ENCODE assay signal across 23 cellular contexts in genomic region chr22:29877620-29878019, GRCh38. TPM values are rescaled to one million over a fixed set of nuclear protein-coding genes. Genes with fewer than 3 reads are reported as not detected.
DNase-seq lines count a peak whose midpoint lies in the region; ATAC-seq and TF ChIP-seq lines count a peak whose summit lies in the region.
"Had no signal": no experiment of that assay in that cellular context is flagged by ENCODE, and none has a peak within 500 bp of the region (broad histone marks: within the 10 kb centered on the region; RNA-seq: fewer than 3 reads in every experiment).

No MANE protein-coding gene starts in this region.

- DNase-seq in Daoy (ENCODE audit: low read depth) (peak; percentile 53), NB4 (ENCODE audit: low read depth) (peak; percentile 25), choroid plexus epithelial cell (ENCODE audit: low read depth) (peak; percentile 64), myocyte (ENCODE audit: low read depth) (peak; percentile 51), pons (ENCODE audit: low spot score) (no peak), nucleus accumbens (lab: John Stamatoyannopoulos, UW) (no peak), heart left ventricle (no peak)
- DNase-seq in activated CD4-positive, alpha-beta T cell treated with anti-CD3 and anti-CD28 coated beads, Interleukin-2, amount 10 ng/mL, durations not matched to agents 7 days and 5 days: no peak
- DNase-seq: activated T-cell treated with anti-CD3 and anti-CD28 coated beads, Interleukin-2, amount 50 U/mL, for 72 hours; AML-193; head of caudate nucleus; immature natural killer cell; MG63; NCI-H1436 treated with DMSO at 0.1 percent for 48 hours; NCI-H82; OCI-M1; right cardiac atrium; SHP77; stimulated activated naive CD4-positive, alpha-beta T cell; transverse colon had no signal

- peaks cover 24% of the 10 kb centered on the region for H3K27me3 Mint-ChIP-seq in activated CD4-positive, alpha-beta T cell treated with anti-CD3 and anti-CD28 coated beads, Interleukin-2, amount 10 ng/mL, durations not matched to agents 7 days and 5 days
- H3K27me3 Mint-ChIP-seq: activated naive CD4-positive, alpha-beta T cell treated with anti-CD3 and anti-CD28 coated beads, Interleukin-2, amount 50 U/mL, for 24 hours had no signal

- TF ChIP-seq CTCF in NB4 (IDR thresholded peaks at IDR 0.05; ENCODE audit: low read depth, low read length): no peak
- TF ChIP-seq CTCF in choroid plexus epithelial cell (conservative IDR thresholded peaks at IDR 0.05; ENCODE audit: low read depth, low read length): no peak
- no peak for TF ChIP-seq CTCF in heart left ventricle (IDR thresholded peaks at IDR 0.05)

- TF ChIP-seq POLR2A in NB4 (IDR thresholded peaks at IDR 0.05; ENCODE audit: extremely low read depth, insufficient read length) (no peak), heart left ventricle (IDR thresholded peaks at IDR 0.05) (no peak)

- no peak overlapping the region for H3K4me3 Mint-ChIP-seq in activated CD4-positive, alpha-beta T cell treated with anti-CD3 and anti-CD28 coated beads, Interleukin-2, amount 10 ng/mL, durations not matched to agents 7 days and 5 days
- H3K4me3 Mint-ChIP-seq: activated naive CD4-positive, alpha-beta T cell treated with anti-CD3 and anti-CD28 coated beads, Interleukin-2, amount 50 U/mL, for 24 hours; activated T-cell treated with anti-CD3 and anti-CD28 coated beads, Interleukin-2, amount 50 U/mL, for 72 hours; brain; immature natural killer cell; WTC11 had no signal

- WGBS in heart left ventricle, 4 donors: 77 to 82% (median 80%) methylated on average over 2 of the region's 2 CpGs

- ATAC-seq in heart left ventricle: no peak
- ATAC-seq: activated T-cell treated with anti-CD3 and anti-CD28 coated beads, Interleukin-2, amount 50 U/mL, for 72 hours; right cardiac atrium; WTC11 had no signal

- H3K4me3 ChIP-seq in NB4 (ENCODE audit: low read depth, low read length) (no peak overlapping the region), choroid plexus epithelial cell (ENCODE audit: low read depth, low read length) (no peak overlapping the region), heart left ventricle (no peak overlapping the region)
- H3K4me3 ChIP-seq: MG63, transverse colon had no signal

- H3K27ac ChIP-seq in heart left ventricle: no peak overlapping the region
- H3K27ac ChIP-seq: transverse colon had no signal

- H3K4me1 ChIP-seq in heart left ventricle: peaks cover 0 to 15% (median 1%) of the 10 kb centered on the region in 12 donors

- no peaks in the 10 kb centered on the region for H3K36me3 Mint-ChIP-seq in activated CD4-positive, alpha-beta T cell treated with anti-CD3 and anti-CD28 coated beads, Interleukin-2, amount 10 ng/mL, durations not matched to agents 7 days and 5 days (ENCODE audit: low read depth)
- H3K36me3 Mint-ChIP-seq: activated naive CD4-positive, alpha-beta T cell treated with anti-CD3 and anti-CD28 coated beads, Interleukin-2, amount 50 U/mL, for 24 hours; brain; immature natural killer cell; WTC11 had no signal

- no peaks in the 10 kb centered on the region for H3K36me3 ChIP-seq in heart left ventricle
- H3K36me3 ChIP-seq: MG63, transverse colon had no signal

- no peaks in the 10 kb centered on the region for H3K9me3 ChIP-seq in heart left ventricle
- H3K9me3 ChIP-seq: MG63, transverse colon had no signal

- H3K4me1 Mint-ChIP-seq in activated CD4-positive, alpha-beta T cell treated with anti-CD3 and anti-CD28 coated beads, Interleukin-2, amount 10 ng/mL, durations not matched to agents 7 days and 5 days: peaks cover under 1% of the 10 kb centered on the region
- H3K4me1 Mint-ChIP-seq: activated naive CD4-positive, alpha-beta T cell treated with anti-CD3 and anti-CD28 coated beads, Interleukin-2, amount 50 U/mL, for 24 hours; immature natural killer cell had no signal

- CTCF ChIA-PET in activated CD4-positive, alpha-beta T cell treated with anti-CD3 and anti-CD28 coated beads, Interleukin-2, amount 10 ng/mL, durations not matched to agents 7 days and 5 days (lab: Charles Lee): interaction anchor here (0.6 kb wide), 1 partner anchor 1914 kb away, joined by 3 read pairs; no protein-coding TSS in a partner anchor

- H3K27ac Mint-ChIP-seq in activated CD4-positive, alpha-beta T cell treated with anti-CD3 and anti-CD28 coated beads, Interleukin-2, amount 10 ng/mL, durations not matched to agents 7 days and 5 days: no peak overlapping the region
- H3K27ac Mint-ChIP-seq: activated naive CD4-positive, alpha-beta T cell treated with anti-CD3 and anti-CD28 coated beads, Interleukin-2, amount 50 U/mL, for 24 hours; activated T-cell treated with anti-CD3 and anti-CD28 coated beads, Interleukin-2, amount 50 U/mL, for 72 hours; brain; immature natural killer cell; WTC11 had no signal

- intact Hi-C loops in heart left ventricle (cut with DNase I): no loop called here

- POLR2A ChIA-PET in activated CD4-positive, alpha-beta T cell treated with anti-CD3 and anti-CD28 coated beads, Interleukin-2, amount 10 ng/mL, durations not matched to agents 7 days and 5 days (lab: Charles Lee): no interaction called here

- H3K9me3 Mint-ChIP-seq in activated CD4-positive, alpha-beta T cell treated with anti-CD3 and anti-CD28 coated beads, Interleukin-2, amount 10 ng/mL, durations not matched to agents 7 days and 5 days: no peaks in the 10 kb centered on the region
- H3K9me3 Mint-ChIP-seq: activated naive CD4-positive, alpha-beta T cell treated with anti-CD3 and anti-CD28 coated beads, Interleukin-2, amount 50 U/mL, for 24 hours; activated T-cell treated with anti-CD3 and anti-CD28 coated beads, Interleukin-2, amount 50 U/mL, for 72 hours; immature natural killer cell had no signal

- no peaks in the 10 kb centered on the region for H3K27me3 ChIP-seq in heart left ventricle
- H3K27me3 ChIP-seq: MG63, transverse colon had no signal

RNA-seq across cellular contexts. Expression of gene MTMR3, which starts 5.4 kb away (rescaled TPM):
- 11.8 and 12.2 TPM in 2 replicates for total RNA-seq in Daoy (2014; rRNA removed; shearing (Covaris generic))
- 25.7 and 29.3 TPM in 2 replicates for total RNA-seq in myocyte
- 21.6 TPM for polyA plus RNA-seq in myocyte (2012)
- total RNA-seq in heart left ventricle: 10 to 100 TPM; 26.1 to 44.8 (median 36.7) TPM
- polyA plus RNA-seq in heart left ventricle: 10 to 100 TPM in 1 of 2 donors, 1 to 10 TPM in 1; 9.6 to 22.3 TPM
- 10 to 100 TPM; 24.3 to 27.9 TPM for total RNA-seq in activated CD4-positive, alpha-beta T cell treated with anti-CD3 and anti-CD28 coated beads, Interleukin-2, amount 10 ng/mL, durations not matched to agents 7 days and 5 days

RNA-seq across cellular contexts. Expression of gene ASCC2, which starts 39.5 kb away (rescaled TPM):
- 35.2 and 35.3 TPM in 2 replicates for total RNA-seq in Daoy (2014; rRNA removed; shearing (Covaris generic))
- 20.1 and 33.6 TPM in 2 replicates for total RNA-seq in myocyte
- 52.0 TPM for polyA plus RNA-seq in myocyte (2012)
- 10 to 100 TPM; 23.6 to 53.2 (median 30.4) TPM for total RNA-seq in heart left ventricle
- 10 to 100 TPM; 41.8 to 77.1 TPM for polyA plus RNA-seq in heart left ventricle
- 10 to 100 TPM; 92.4 to 96.4 TPM for total RNA-seq in activated CD4-positive, alpha-beta T cell treated with anti-CD3 and anti-CD28 coated beads, Interleukin-2, amount 10 ng/mL, durations not matched to agents 7 days and 5 days

Comparison
In these comparisons a context has a peak if more than half of its experiments do, and no peak if none do; other contexts are left out.
1. DNase-seq: peak in Daoy (single experiment), NB4 (single experiment), choroid plexus epithelial cell (single experiment) and myocyte (single experiment); none in pons (single experiment), nucleus accumbens (0 of 56), heart left ventricle (0 of 5) and activated CD4-positive, alpha-beta T cell treated with anti-CD3 and anti-CD28 coated beads, Interleukin-2, amount 10 ng/mL, durations not matched to agents 7 days and 5 days (single experiment).